Comparison of ENCODE assay signal across 20 cellular contexts in the genomic region with DNA sequence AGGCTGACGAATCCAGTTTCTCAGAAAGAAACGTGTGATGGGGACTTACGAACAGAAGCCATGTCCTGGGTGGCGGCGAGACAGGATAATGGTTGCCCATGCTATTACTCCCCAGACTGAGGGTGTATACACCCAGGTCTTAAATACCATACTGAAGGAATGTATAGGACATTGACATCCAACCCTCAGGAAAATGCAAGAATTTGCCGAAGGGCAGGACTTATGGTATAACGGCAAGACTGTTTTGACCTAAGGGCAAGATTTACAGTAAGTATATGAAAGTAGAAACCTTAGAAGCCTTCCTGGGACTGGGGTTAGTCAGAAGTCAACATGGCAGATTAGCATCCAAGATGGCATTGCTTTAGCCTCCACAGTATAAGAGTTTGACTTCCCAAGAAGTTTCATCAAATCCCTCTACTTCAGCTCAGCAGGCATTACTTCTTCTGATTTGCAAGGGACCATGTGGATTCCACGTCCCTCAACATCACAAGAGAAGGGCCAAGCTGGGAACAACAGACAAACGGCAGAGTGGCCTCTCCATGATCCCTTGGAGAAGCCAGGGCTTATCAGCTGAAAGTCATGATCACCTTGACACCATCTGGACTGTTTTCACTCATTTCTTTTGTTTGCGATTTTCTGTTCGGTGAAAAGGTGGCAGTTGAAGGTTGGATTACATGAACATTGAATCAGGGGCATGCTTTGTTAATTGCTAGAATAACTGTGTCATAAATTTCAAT. TPM values are rescaled to one million over a fixed set of nuclear protein-coding genes. Genes with fewer than 3 reads are reported as not detected.
DNase-seq lines count a peak whose midpoint lies in the region; ATAC-seq and TF ChIP-seq lines count a peak whose summit lies in the region.
"Had no signal": no experiment of that assay in that cellular context is flagged by ENCODE, and none has a peak within 500 bp of the region (broad histone marks: within the 10 kb centered on the region; RNA-seq: fewer than 3 reads in every experiment).

No MANE protein-coding gene starts in this region.

- peaks cover 58% of the 10 kb centered on the region for H3K4me1 Mint-ChIP-seq in activated naive CD4-positive, alpha-beta T cell treated with anti-CD3 and anti-CD28 coated beads, Interleukin-2, amount 50 U/mL, for 24 hours
- H3K4me1 Mint-ChIP-seq in effector memory CD8-positive, alpha-beta T cell (ENCODE audit: low read depth in 2 of 2) = peaks cover 48 to 55% of the 10 kb centered on the region in 2 donors

- no peaks in the 10 kb centered on the region for H3K27me3 Mint-ChIP-seq in activated naive CD4-positive, alpha-beta T cell treated with anti-CD3 and anti-CD28 coated beads, Interleukin-2, amount 50 U/mL, for 24 hours
- no peaks in the 10 kb centered on the region for H3K27me3 Mint-ChIP-seq in effector memory CD8-positive, alpha-beta T cell

- no peak for DNase-seq in activated naive CD4-positive, alpha-beta T cell (lab: John Stamatoyannopoulos, UW)
- DNase-seq in NCI-H2171 (lab: John Stamatoyannopoulos, UW) (peak; percentile 65), posterior vena cava (ENCODE audit: low spot score) (no peak), GM10266 (ENCODE audit: extremely low spot score) (no peak)
- no peak for DNase-seq in effector memory CD8-positive, alpha-beta T cell
- no peak for DNase-seq in activated effector memory CD4-positive, alpha-beta T cell treated with Interleukin-2 at 50 U/mL for 16 hours
- DNase-seq: COR-L47, GDM1, HCEC 1CT, IMR-90, Karpas-422, NCI-H1048, NCI-H1436, NCI-H2029, NCI-H446 treated with DMSO at 0.1 percent for 48 hours, NCI-H748 treated with DMSO at 0.1 percent for 48 hours, OCI-M1, Right ventricle myocardium superior had no signal

- H3K36me3 Mint-ChIP-seq in activated naive CD4-positive, alpha-beta T cell treated with anti-CD3 and anti-CD28 coated beads, Interleukin-2, amount 50 U/mL, for 24 hours = peaks cover 6% of the 10 kb centered on the region
- H3K36me3 Mint-ChIP-seq in effector memory CD8-positive, alpha-beta T cell (ENCODE audit: insufficient read depth) = peaks cover 13% of the 10 kb centered on the region

- no peak for TF ChIP-seq CTCF in GM10266 (IDR thresholded peaks at IDR 0.05; ENCODE audit: control insufficient read depth, insufficient read depth, low read depth, missing control alignments)

- no peak for ATAC-seq in effector memory CD8-positive, alpha-beta T cell (replicated peaks)
- ATAC-seq: A549 had no signal

- peak overlapping the region; percentile 46 for H3K27ac Mint-ChIP-seq in activated naive CD4-positive, alpha-beta T cell treated with anti-CD3 and anti-CD28 coated beads, Interleukin-2, amount 50 U/mL, for 24 hours
- H3K27ac Mint-ChIP-seq in effector memory CD8-positive, alpha-beta T cell = peak overlapping the region; percentile 64 to 89

- intact Hi-C loops in posterior vena cava (cut with DNase I) = no loop called here

- H3K9me3 Mint-ChIP-seq in activated naive CD4-positive, alpha-beta T cell treated with anti-CD3 and anti-CD28 coated beads, Interleukin-2, amount 50 U/mL, for 24 hours = no peaks in the 10 kb centered on the region
- H3K9me3 Mint-ChIP-seq in effector memory CD8-positive, alpha-beta T cell = no peaks in the 10 kb centered on the region

- no peak overlapping the region for H3K4me3 Mint-ChIP-seq in activated naive CD4-positive, alpha-beta T cell treated with anti-CD3 and anti-CD28 coated beads, Interleukin-2, amount 50 U/mL, for 24 hours
- H3K4me3 Mint-ChIP-seq in effector memory CD8-positive, alpha-beta T cell = no peak overlapping the region

RNA-seq across cellular contexts. Expression of a gene that starts 21.1 kb away (rescaled TPM):
- 10 to 100 TPM; 20.4 to 23.5 TPM for total RNA-seq in posterior vena cava
